9 cellular contexts compared by ENCODE assay signal in genomic region chr11:121929581-121929980, GRCh38.
DNase-seq lines count a peak whose midpoint lies in the region; TF ChIP-seq lines count a peak whose summit lies in the region.
"Had no signal": no experiment of that assay in that cellular context is flagged by ENCODE, and none has a peak within 500 bp of the region (broad histone marks: within the 10 kb centered on the region; RNA-seq: fewer than 3 reads in every experiment).

No MANE protein-coding gene starts in this region.

- no peaks in the 10 kb centered on the region for H3K79me2 ChIP-seq in neural progenitor cell (ENCODE audit: low read depth)

- H3K27ac Mint-ChIP-seq in neural progenitor cell: no peak overlapping the region
- H3K27ac Mint-ChIP-seq: activated naive CD8-positive, alpha-beta T cell had no signal

- H3K27ac ChIP-seq in neural progenitor cell: no peak overlapping the region

- H3K4me2 ChIP-seq in neural progenitor cell: peak overlapping the region; percentile 77

- H3F3A ChIP-seq in neural progenitor cell (ENCODE audit: low read depth): peaks cover 15% of the 10 kb centered on the region

- H3K4me1 ChIP-seq in neural progenitor cell: peaks cover 31% of the 10 kb centered on the region

- H2AFZ ChIP-seq in neural progenitor cell (replicated peaks): no peak overlapping the region

- in situ Hi-C loops in Caki2 (cut with HindIII; ENCODE audit: low pct_unique_long_range_greater_than_20kb, low sequenced_read_pairs): no loop called here

- no peak overlapping the region for H3K4me3 Mint-ChIP-seq in neural progenitor cell
- H3K4me3 Mint-ChIP-seq: activated naive CD8-positive, alpha-beta T cell had no signal

- no peaks in the 10 kb centered on the region for H3K36me3 ChIP-seq in neural progenitor cell

- H3K4me1 Mint-ChIP-seq in neural progenitor cell: peaks cover 37% of the 10 kb centered on the region

- no peak overlapping the region for H3K9ac ChIP-seq in neural progenitor cell

- H3K9me3 ChIP-seq in neural progenitor cell (ENCODE audit: low read depth): no peaks in the 10 kb centered on the region

- DNase-seq in Caki2 (ENCODE audit: low read depth) (peak; percentile 10), NCI-H2227 treated with DMSO at 0.1 percent for 48 hours (lab: John Stamatoyannopoulos, UW) (peak; percentile 30), fibroblast of villous mesenchyme (ENCODE audit: low read depth) (no peak), neural progenitor cell (ENCODE audit: low spot score) (peak; percentile 74), activated gamma-delta T cell (lab: John Stamatoyannopoulos, UW) (no peak), GOT3 (lab: John Stamatoyannopoulos, UW) (no peak), RKO (ENCODE audit: low spot score) (no peak), germinal center (ENCODE audit: low spot score) (no peak)

- no peaks in the 10 kb centered on the region for H3K36me3 Mint-ChIP-seq in neural progenitor cell
- H3K36me3 Mint-ChIP-seq: activated naive CD8-positive, alpha-beta T cell had no signal

- peaks cover 2% of the 10 kb centered on the region for H3K9me3 Mint-ChIP-seq in neural progenitor cell

- peaks cover 11% of the 10 kb centered on the region for H3K27me3 ChIP-seq in neural progenitor cell

- peaks cover 2% of the 10 kb centered on the region for H3K27me3 Mint-ChIP-seq in neural progenitor cell (ENCODE audit: insufficient read depth, low read depth)

- peaks cover 8% of the 10 kb centered on the region for H4K20me1 ChIP-seq in neural progenitor cell (ENCODE audit: low read depth)

- TF ChIP-seq CTCF in fibroblast of villous mesenchyme (IDR thresholded peaks at IDR 0.05; ENCODE audit: insufficient read depth, low read depth, low read length): no peak
- TF ChIP-seq CTCF in neural progenitor cell (IDR thresholded peaks at IDR 0.05): no peak

- H3K4me3 ChIP-seq in fibroblast of villous mesenchyme (ENCODE audit: low read depth, low read length) (peak overlapping the region; percentile 7), neural progenitor cell (peak overlapping the region; percentile 33)

Comparison
In these comparisons a context has a peak if more than half of its experiments do, and no peak if none do; other contexts are left out.
1. DNase-seq: peak in Caki2 (single experiment), NCI-H2227 treated with DMSO at 0.1 percent for 48 hours (single experiment) and neural progenitor cell (single experiment); none in fibroblast of villous mesenchyme (single experiment), activated gamma-delta T cell (single experiment), GOT3 (single experiment), RKO (single experiment) and germinal center (single experiment).